In genomic region chr6:51467231-51467952, GRCh38 we compare ENCODE assay signal across 30 cellular contexts.
DNase-seq lines count a peak whose midpoint lies in the region; FAIRE-seq and TF ChIP-seq lines count a peak whose summit lies in the region.
"Had no signal": no experiment of that assay in that cellular context is flagged by ENCODE, and none has a peak within 500 bp of the region (broad histone marks: within the 10 kb centered on the region; RNA-seq: fewer than 3 reads in every experiment).

No MANE protein-coding gene starts in this region.

- no peak overlapping the region for H3K27ac ChIP-seq in spleen
- H3K27ac ChIP-seq: 22Rv1, adrenal gland, body of pancreas, esophagus squamous epithelium, heart right ventricle, suprapubic skin, upper lobe of left lung had no signal

- H3K27me3 ChIP-seq in spleen (replicated peaks in 1 of 7) = no peaks in the 10 kb centered on the region
- H3K27me3 ChIP-seq: adrenal gland, body of pancreas, esophagus squamous epithelium, suprapubic skin, upper lobe of left lung had no signal

- H3K27me3 Mint-ChIP-seq in brain = peaks cover 67% of the 10 kb centered on the region
- no peaks in the 10 kb centered on the region for H3K27me3 Mint-ChIP-seq in activated naive CD4-positive, alpha-beta T cell treated with anti-CD3 and anti-CD28 coated beads, Interleukin-2, amount 10 ng/mL, durations not matched to agents 7 days and 5 days
- H3K27me3 Mint-ChIP-seq: activated CD4-positive, alpha-beta memory T cell treated with anti-CD3 and anti-CD28 coated beads, Interleukin-2, amount 10 ng/mL, durations not matched to agents 7 days and 5 days; naive B cell had no signal

- no peaks in the 10 kb centered on the region for H3K36me3 ChIP-seq in spleen
- H3K36me3 ChIP-seq: adrenal gland, esophagus squamous epithelium, heart right ventricle, suprapubic skin, upper lobe of left lung had no signal

- H3K27ac Mint-ChIP-seq in brain = peak overlapping the region in 3 of 5 experiments; percentile 34 to 47 (median 41)
- no peak overlapping the region for H3K27ac Mint-ChIP-seq in activated naive CD4-positive, alpha-beta T cell treated with anti-CD3 and anti-CD28 coated beads, Interleukin-2, amount 10 ng/mL, durations not matched to agents 7 days and 5 days
- H3K27ac Mint-ChIP-seq: activated CD4-positive, alpha-beta memory T cell treated with anti-CD3 and anti-CD28 coated beads, Interleukin-2, amount 10 ng/mL, durations not matched to agents 7 days and 5 days; naive B cell; T-helper 2 cell treated with Interferon-gamma antibody and Interleukin-4, amounts not matched to agents 5 μg/mL and 100 μg/mL, for 36 hours had no signal

- H3K4me3 ChIP-seq in spleen = no peak overlapping the region
- H3K4me3 ChIP-seq: adrenal gland, body of pancreas, esophagus squamous epithelium, heart right ventricle, suprapubic skin, upper lobe of left lung had no signal

- intact Hi-C loops in spleen (cut with DNase I; ENCODE audit: low total_unique reads) = no loop called here

- no peaks in the 10 kb centered on the region for H3K9me3 ChIP-seq in spleen
- H3K9me3 ChIP-seq: adrenal gland, body of pancreas, esophagus squamous epithelium, heart right ventricle, suprapubic skin, upper lobe of left lung had no signal

- H3K9me3 Mint-ChIP-seq in brain = no peaks in the 10 kb centered on the region
- H3K9me3 Mint-ChIP-seq in activated naive CD4-positive, alpha-beta T cell treated with anti-CD3 and anti-CD28 coated beads, Interleukin-2, amount 10 ng/mL, durations not matched to agents 7 days and 5 days = no peaks in the 10 kb centered on the region
- H3K9me3 Mint-ChIP-seq: activated CD4-positive, alpha-beta memory T cell treated with anti-CD3 and anti-CD28 coated beads, Interleukin-2, amount 10 ng/mL, durations not matched to agents 7 days and 5 days had no signal

- FAIRE-seq in urothelium cell line (lab: Jason Lieb, UNC) = peak; percentile 23
- FAIRE-seq: endometrium, kidney had no signal

- no peak for TF ChIP-seq POLR2A in spleen (IDR thresholded peaks at IDR 0.05)

- peak in 2 of 3 experiments; percentile 29 to 78 for DNase-seq in NCI-H1417 (lab: John Stamatoyannopoulos, UW)
- DNase-seq in NCI-H1417 treated with DMSO at 0.1 percent for 48 hours (lab: John Stamatoyannopoulos, UW) = no peak
- DNase-seq in NCI-H345 treated with DMSO at 0.1 percent for 48 hours (lab: John Stamatoyannopoulos, UW; ENCODE audit: unreplicated experiment) = peak; percentile 25
- no peak for DNase-seq in urothelium cell line (ENCODE audit: low spot score)
- no peak for DNase-seq in spleen
- no peak for DNase-seq in KBM-7
- no peak for DNase-seq in activated naive CD4-positive, alpha-beta T cell treated with anti-CD3 and anti-CD28 coated beads, Interleukin-2, amount 10 ng/mL, durations not matched to agents 7 days and 5 days
- DNase-seq: activated CD4-positive, alpha-beta memory T cell treated with anti-CD3 and anti-CD28 coated beads, Interleukin-2, amount 10 ng/mL, durations not matched to agents 7 days and 5 days; activated CD8-positive, alpha-beta memory T cell treated with anti-CD3 and anti-CD28 coated beads, Interleukin-2, amount 50 U/mL, for 4 hours; activated naive CD4-positive, alpha-beta T cell; adrenal gland; body of pancreas; COR-L47; esophagus squamous epithelium; foreskin melanocyte; HCEC 1CT; heart right ventricle; IMR-90; kidney; naive B cell; NCI-H187 treated with DMSO at 0.1 percent for 48 hours; NK-92 treated with Interleukin-12 subunit alpha and Interleukin-12 subunit beta, amount 100 ng/mL, for 24 hours; PC-3; stimulated activated naive CD4-positive, alpha-beta T cell; upper lobe of left lung had no signal

- peak overlapping the region in 1 of 5 experiments; percentile 6 for H3K4me3 Mint-ChIP-seq in brain
- no peak overlapping the region for H3K4me3 Mint-ChIP-seq in activated naive CD4-positive, alpha-beta T cell treated with anti-CD3 and anti-CD28 coated beads, Interleukin-2, amount 10 ng/mL, durations not matched to agents 7 days and 5 days
- H3K4me3 Mint-ChIP-seq: activated CD4-positive, alpha-beta memory T cell treated with anti-CD3 and anti-CD28 coated beads, Interleukin-2, amount 10 ng/mL, durations not matched to agents 7 days and 5 days; naive B cell; T-helper 2 cell treated with Interferon-gamma antibody and Interleukin-4, amounts not matched to agents 5 μg/mL and 100 μg/mL, for 36 hours had no signal

- no peaks in the 10 kb centered on the region for H3K4me1 ChIP-seq in spleen
- H3K4me1 ChIP-seq: adrenal gland, body of pancreas, heart right ventricle, suprapubic skin, upper lobe of left lung had no signal

- WGBS in spleen, 5 donors = 65 to 76% (median 68%) methylated on average over 6 of the region's 6 CpGs

- peaks cover 18% of the 10 kb centered on the region for H3K4me1 Mint-ChIP-seq in brain
- no peaks in the 10 kb centered on the region for H3K4me1 Mint-ChIP-seq in activated naive CD4-positive, alpha-beta T cell treated with anti-CD3 and anti-CD28 coated beads, Interleukin-2, amount 10 ng/mL, durations not matched to agents 7 days and 5 days
- H3K4me1 Mint-ChIP-seq: activated CD4-positive, alpha-beta memory T cell treated with anti-CD3 and anti-CD28 coated beads, Interleukin-2, amount 10 ng/mL, durations not matched to agents 7 days and 5 days; naive B cell had no signal

- CTCF ChIA-PET in activated naive CD4-positive, alpha-beta T cell treated with anti-CD3 and anti-CD28 coated beads, Interleukin-2, amount 10 ng/mL, durations not matched to agents 7 days and 5 days (lab: Charles Lee) = no interaction called here

- in situ Hi-C loops in KBM-7 (cut with MboI; ENCODE audit: low pct_unique_long_range_greater_than_20kb, low sequenced_read_pairs) = no loop called here

- TF ChIP-seq CTCF in brain (conservative IDR thresholded peaks at IDR 0.05) = no peak
- no peak for TF ChIP-seq CTCF in spleen (IDR thresholded peaks at IDR 0.05 in 8 of 11, conservative IDR thresholded peaks at IDR 0.05 in 3 of 11)

- H3K36me3 Mint-ChIP-seq in brain = no peaks in the 10 kb centered on the region
- H3K36me3 Mint-ChIP-seq in activated naive CD4-positive, alpha-beta T cell treated with anti-CD3 and anti-CD28 coated beads, Interleukin-2, amount 10 ng/mL, durations not matched to agents 7 days and 5 days = no peaks in the 10 kb centered on the region
- H3K36me3 Mint-ChIP-seq: naive B cell had no signal

Comparison
In these comparisons a context has a peak if more than half of its experiments do, and no peak if none do; other contexts are left out.
1. DNase-seq: peak in NCI-H1417 (2 of 3) and NCI-H345 treated with DMSO at 0.1 percent for 48 hours (single experiment); none in NCI-H1417 treated with DMSO at 0.1 percent for 48 hours (single experiment), urothelium cell line (single experiment), spleen (single experiment), KBM-7 (single experiment) and activated naive CD4-positive, alpha-beta T cell treated with anti-CD3 and anti-CD28 coated beads, Interleukin-2, amount 10 ng/mL, durations not matched to agents 7 days and 5 days (single experiment).